ENCODE assay signal across 16 cellular contexts in genomic region chr7:117219485-117219884, GRCh38.
DNase-seq lines count a peak whose midpoint lies in the region; ATAC-seq, FAIRE-seq and TF ChIP-seq lines count a peak whose summit lies in the region.
"Had no signal": no experiment of that assay in that cellular context is flagged by ENCODE, and none has a peak within 500 bp of the region (broad histone marks: within the 10 kb centered on the region; RNA-seq: fewer than 3 reads in every experiment).

No MANE protein-coding gene starts in this region.

- TF ChIP-seq CTCF in GM12878 (IDR thresholded peaks at IDR 0.05 in 2 of 3, conservative IDR thresholded peaks at IDR 0.05 in 1 of 3; ENCODE audit: control insufficient read depth in 2 of 3, extremely low read depth in 1 of 3, insufficient read depth in 1 of 3, low read depth in 3 of 3, low read length in 3 of 3): no peak
- no peak for TF ChIP-seq CTCF in lung (IDR thresholded peaks at IDR 0.05; ENCODE audit: control extremely low read depth, extremely low read depth)
- TF ChIP-seq CTCF in kidney (IDR thresholded peaks at IDR 0.05; ENCODE audit: borderline replicate concordance, extremely low read depth, insufficient read depth): no peak

- in situ Hi-C loops in GM12878 (cut with MboI): no loop called here

- TF ChIP-seq EP300 in GM12878 (IDR thresholded peaks at IDR 0.05; ENCODE audit: borderline replicate concordance in 1 of 2, control insufficient read depth in 1 of 2, low read depth in 2 of 2, low read length in 2 of 2): no peak

- DNase-seq in Daoy (ENCODE audit: low read depth) (peak; percentile 73), HCEC 1CT (peak; percentile 43), GM12878 (ENCODE audit: low read depth, low spot score) (no peak), lung (ENCODE audit: low spot score) (no peak), caudate nucleus (lab: John Stamatoyannopoulos, UW) (no peak), kidney (no peak)
- DNase-seq in activated CD4-positive, CD25-positive, alpha-beta regulatory T cell treated with anti-CD3 and anti-CD28 coated beads, Interleukin-2, amount 50 U/mL, for 72 hours: no peak
- no peak for DNase-seq in stimulated activated CD4-positive, alpha-beta T cell treated with anti-CD3 and anti-CD28 coated beads, Interleukin-4, amount 100 ng/mL, for 1 hour
- DNase-seq: activated B cell treated with CpG ODN at 0.5 μM for 24 hours; activated T-cell treated with anti-CD3 and anti-CD28 coated beads, Interleukin-2, amount 50 U/mL, for 1 hour; BE2C; heart left ventricle; kidney glomerular epithelial cell; NCI-H1417; OCI-M1 had no signal

- SMC1A ChIA-PET in GM12878 (lab: Charles Lee; ENCODE audit: uncharacterized antibody, unreplicated experiment): interaction anchor here (0.7 to 2.3 kb wide), 11 partner anchors 10 to 171 kb away, joined by 3 to 10 read pairs (median 3); no protein-coding TSS in a partner anchor

- no peak for TF ChIP-seq RAD21 in GM12878 (IDR thresholded peaks at IDR 0.05; ENCODE audit: insufficient read depth, low read depth, low read length)

- H3K4me2 ChIP-seq in GM12878 (ENCODE audit: control insufficient read depth, insufficient read depth): no peak overlapping the region

- RAD21 ChIA-PET in GM12878 (lab: Charles Lee; ENCODE audit: unreplicated experiment): interaction anchor here (1.0 to 2.4 kb wide), 4 partner anchors 11 to 231 kb away, joined by 3 to 9 read pairs (median 6); no protein-coding TSS in a partner anchor

- FAIRE-seq in GM12878 (lab: Jason Lieb, UNC) (no peak), kidney (lab: Jason Lieb, UNC) (no peak)

- H3K9ac ChIP-seq in GM12878 (ENCODE audit: control insufficient read depth, insufficient read depth, low read length): no peak overlapping the region
- H3K9ac ChIP-seq in kidney (ENCODE audit: low read length in 2 of 2): no peak overlapping the region

- H4K20me1 ChIP-seq in GM12878 (ENCODE audit: control insufficient read depth, insufficient read depth): no peaks in the 10 kb centered on the region

- peaks cover 8 to 22% of the 10 kb centered on the region in 2 experiments for H3K36me3 ChIP-seq in GM12878 (ENCODE audit: control insufficient read depth in 2 of 2, insufficient read depth in 2 of 2, low read length in 1 of 2)
- H3K36me3 ChIP-seq in lung (ENCODE audit: control insufficient read depth in 2 of 2, insufficient read depth in 2 of 2, low read length in 2 of 2): peaks cover 10 to 15% of the 10 kb centered on the region in 2 donors
- peaks cover 14 to 21% of the 10 kb centered on the region in 2 donors for H3K36me3 ChIP-seq in kidney (ENCODE audit: control insufficient read depth in 1 of 2, insufficient read depth in 2 of 2, low read length in 2 of 2)
- H3K36me3 ChIP-seq: BE2C had no signal

- ATAC-seq in GM12878 (peak; percentile 75), lung (ENCODE audit: insufficient read depth, low FRiP score) (peak; percentile 41)

- 77% methylated on average over 8 of the region's 8 CpGs for WGBS in GM12878 (ENCODE audit: insufficient coverage, insufficient replicate concordance, low lambda C conversion rate, missing lambda C conversion rate)
- 92 to 93% methylated on average over 8 of the region's 8 CpGs for WGBS in lung, 2 donors

- H3K4me3 ChIP-seq in GM12878 (no peak overlapping the region), lung (no peak overlapping the region), kidney (ENCODE audit: low read length in 2 of 2) (no peak overlapping the region)
- H3K4me3 ChIP-seq: heart left ventricle, tibial nerve had no signal

- TF ChIP-seq POLR2A in GM12878 (IDR thresholded peaks at IDR 0.05; ENCODE audit: low read depth, low read length): no peak

- POLR2A ChIA-PET in GM12878 (lab: Charles Lee): interaction anchor here (1.6 kb wide), 1 partner anchor 10 kb away, joined by 5 read pairs; no protein-coding TSS in a partner anchor

- no TSS peak for BruUV-seq in GM12878 (replicated peaks; lab: Mats Ljungman, UMichigan)

- H3K27me3 ChIP-seq in GM12878 (replicated peaks in 1 of 2; ENCODE audit: control insufficient read depth in 2 of 2, insufficient read depth in 2 of 2, low read length in 1 of 2) (no peaks in the 10 kb centered on the region), lung (ENCODE audit: control insufficient read depth, insufficient read depth) (no peaks in the 10 kb centered on the region)
- H3K27me3 ChIP-seq: BE2C, heart left ventricle, tibial nerve had no signal

- H3K9me3 ChIP-seq in GM12878 (replicated peaks; ENCODE audit: control insufficient read depth, insufficient read depth, low read length) (no peaks in the 10 kb centered on the region), lung (ENCODE audit: control insufficient read depth in 2 of 2, insufficient read depth in 1 of 2, low read length in 1 of 2) (peaks cover 0 to 1% of the 10 kb centered on the region in 2 donors), kidney (ENCODE audit: control insufficient read depth in 1 of 2, low read length in 2 of 2) (no peaks in the 10 kb centered on the region)
- H3K9me3 ChIP-seq: BE2C, heart left ventricle, tibial nerve had no signal

- no peak overlapping the region for H2AFZ ChIP-seq in GM12878 (ENCODE audit: control insufficient read depth, low read depth, low read length)

- intact Hi-C loops in GM12878 (cut with micrococcal nuclease; ENCODE audit: unreplicated experiment) (loop anchor here (2.0 to 5.0 kb wide), 2 partner anchors 19 to 33 kb away; no protein-coding TSS in a partner anchor), kidney (cut with DNase I) (no loop called here)

- CTCF ChIA-PET in GM12878 (lab: Yijun Ruan, JAX): interaction anchor here (1.3 to 1.9 kb wide), 5 partner anchors 10 to 180 kb away, joined by 3 to 7 read pairs (median 4); no protein-coding TSS in a partner anchor

- no peak overlapping the region; the same call in 1 of the 2 replicates for H3K27ac ChIP-seq in GM12878 (ENCODE audit: control insufficient read depth, insufficient read depth)
- no peak overlapping the region for H3K27ac ChIP-seq in lung (ENCODE audit: low read depth in 1 of 2, low read length in 1 of 2)
- no peak overlapping the region for H3K27ac ChIP-seq in caudate nucleus (ENCODE audit: low read depth, low read length)
- no peak overlapping the region for H3K27ac ChIP-seq in kidney (ENCODE audit: low read depth in 2 of 2, low read length in 2 of 2)
- H3K27ac ChIP-seq: heart left ventricle, tibial nerve had no signal

- H3K79me2 ChIP-seq in GM12878 (ENCODE audit: control insufficient read depth, insufficient read depth, low read length): no peaks in the 10 kb centered on the region

- no peaks in the 10 kb centered on the region; the same call in 1 of the 2 replicates for H3K4me1 ChIP-seq in GM12878 (ENCODE audit: control insufficient read depth, insufficient read depth, low read length)
- H3K4me1 ChIP-seq in lung (ENCODE audit: control insufficient read depth in 2 of 2, insufficient read depth in 2 of 2, low read length in 2 of 2): no peaks in the 10 kb centered on the region
- H3K4me1 ChIP-seq in kidney (ENCODE audit: control insufficient read depth in 1 of 2, insufficient read depth in 1 of 2, low read depth in 1 of 2, low read length in 2 of 2): no peaks in the 10 kb centered on the region
- H3K4me1 ChIP-seq: BE2C, heart left ventricle, tibial nerve had no signal

TF ChIP-seq in GM12878, 131 proteins besides CTCF, POLR2A, EP300 and RAD21:
- no peak for TF ChIP-seq HSF1 (IDR thresholded peaks at IDR 0.05; ENCODE audit: low read depth, low read length)
- peak; percentile 52; the same call in 1 of the 2 replicates for TF ChIP-seq ZNF687 (IDR thresholded peaks at IDR 0.05)

Comparison
In these comparisons a context has a peak if more than half of its experiments do, and no peak if none do; other contexts are left out.
1. DNase-seq: peak in Daoy (single experiment) and HCEC 1CT (single experiment); none in GM12878 (single experiment), lung (single experiment), caudate nucleus (0 of 61), activated CD4-positive, CD25-positive, alpha-beta regulatory T cell treated with anti-CD3 and anti-CD28 coated beads, Interleukin-2, amount 50 U/mL, for 72 hours (single experiment), kidney (single experiment) and stimulated activated CD4-positive, alpha-beta T cell treated with anti-CD3 and anti-CD28 coated beads, Interleukin-4, amount 100 ng/mL, for 1 hour (single experiment).